Comparison of ENCODE assay signal across 8 cellular contexts in genomic region chr6:104771258-104771832, GRCh38.
DNase-seq lines count a peak whose midpoint lies in the region; ATAC-seq, FAIRE-seq and TF ChIP-seq lines count a peak whose summit lies in the region.

No MANE protein-coding gene starts in this region.

- ATAC-seq in activated T-cell treated with anti-CD3 and anti-CD28 coated beads, Interleukin-2, amount 50 U/mL, for 72 hours (replicated peaks in 1 of 2): peak; percentile 47 to 50
- peak; percentile 76 for ATAC-seq in GM21717 (IDR thresholded peaks at IDR 0.05; ENCODE audit: unreplicated experiment)
- peak; percentile 73 for ATAC-seq in activated CD8-positive, alpha-beta T cell treated with anti-CD3 and anti-CD28 coated beads, Interleukin-2, amount 10 ng/mL, durations not matched to agents 7 days and 5 days

- no peak overlapping the region for H3K27ac Mint-ChIP-seq in activated T-cell treated with anti-CD3 and anti-CD28 coated beads, Interleukin-2, amount 50 U/mL, for 72 hours
- no peak overlapping the region for H3K27ac Mint-ChIP-seq in activated CD8-positive, alpha-beta T cell treated with anti-CD3 and anti-CD28 coated beads, Interleukin-2, amount 10 ng/mL, durations not matched to agents 7 days and 5 days

- POLR2A ChIA-PET in activated CD8-positive, alpha-beta T cell treated with anti-CD3 and anti-CD28 coated beads, Interleukin-2, amount 10 ng/mL, durations not matched to agents 7 days and 5 days (lab: Charles Lee): no interaction called here

- H3K4me3 Mint-ChIP-seq in activated T-cell treated with anti-CD3 and anti-CD28 coated beads, Interleukin-2, amount 50 U/mL, for 72 hours: no peak overlapping the region
- no peak overlapping the region for H3K4me3 Mint-ChIP-seq in activated CD8-positive, alpha-beta T cell treated with anti-CD3 and anti-CD28 coated beads, Interleukin-2, amount 10 ng/mL, durations not matched to agents 7 days and 5 days

- CTCF ChIA-PET in activated CD8-positive, alpha-beta T cell treated with anti-CD3 and anti-CD28 coated beads, Interleukin-2, amount 10 ng/mL, durations not matched to agents 7 days and 5 days (lab: Charles Lee): interaction anchor here (7.7 kb wide), 1 partner anchor 87 kb away, joined by 63 read pairs; no protein-coding TSS in a partner anchor

- no peak for DNase-seq in activated T-cell treated with anti-CD3 and anti-CD28 coated beads, Interleukin-2, amount 50 U/mL, for 72 hours
- DNase-seq in activated T-cell treated with anti-CD3 and anti-CD28 coated beads, Interleukin-2, amount 50 U/mL, for 1 hour: no peak
- no peak for DNase-seq in activated CD8-positive, alpha-beta T cell treated with anti-CD3 and anti-CD28 coated beads, Interleukin-2, amount 10 ng/mL, durations not matched to agents 7 days and 5 days
- no peak for DNase-seq in stimulated activated naive CD4-positive, alpha-beta T cell treated with Interleukin-2 at 50 U/mL for 16 hours (lab: John Stamatoyannopoulos, UW)
- DNase-seq in activated CD8-positive, alpha-beta memory T cell treated with anti-CD3 and anti-CD28 coated beads, Interleukin-2, amount 50 U/mL, for 48 hours: no peak

- H3K36me3 Mint-ChIP-seq in activated T-cell treated with anti-CD3 and anti-CD28 coated beads, Interleukin-2, amount 50 U/mL, for 72 hours (ENCODE audit: insufficient read depth in 2 of 2): no peaks in the 10 kb centered on the region
- peaks cover 5% of the 10 kb centered on the region for H3K36me3 Mint-ChIP-seq in activated CD8-positive, alpha-beta T cell treated with anti-CD3 and anti-CD28 coated beads, Interleukin-2, amount 10 ng/mL, durations not matched to agents 7 days and 5 days (ENCODE audit: low read depth)

- FAIRE-seq in islet of Langerhans (lab: Jason Lieb, UNC): peak; percentile 85

- no peaks in the 10 kb centered on the region for H3K9me3 Mint-ChIP-seq in activated T-cell treated with anti-CD3 and anti-CD28 coated beads, Interleukin-2, amount 50 U/mL, for 72 hours
- no peaks in the 10 kb centered on the region for H3K9me3 Mint-ChIP-seq in activated CD8-positive, alpha-beta T cell treated with anti-CD3 and anti-CD28 coated beads, Interleukin-2, amount 10 ng/mL, durations not matched to agents 7 days and 5 days (ENCODE audit: insufficient read depth)

- no peaks in the 10 kb centered on the region for H3K4me1 Mint-ChIP-seq in activated T-cell treated with anti-CD3 and anti-CD28 coated beads, Interleukin-2, amount 50 U/mL, for 72 hours (ENCODE audit: low read depth)
- peaks cover 6% of the 10 kb centered on the region for H3K4me1 Mint-ChIP-seq in activated CD8-positive, alpha-beta T cell treated with anti-CD3 and anti-CD28 coated beads, Interleukin-2, amount 10 ng/mL, durations not matched to agents 7 days and 5 days (ENCODE audit: low read depth)

- peak; percentile 66 for TF ChIP-seq CTCF in LNCAP (IDR thresholded peaks at IDR 0.05)

- no peaks in the 10 kb centered on the region for H3K27me3 Mint-ChIP-seq in activated T-cell treated with anti-CD3 and anti-CD28 coated beads, Interleukin-2, amount 50 U/mL, for 72 hours (ENCODE audit: low read depth)
- H3K27me3 Mint-ChIP-seq in activated CD8-positive, alpha-beta T cell treated with anti-CD3 and anti-CD28 coated beads, Interleukin-2, amount 10 ng/mL, durations not matched to agents 7 days and 5 days (ENCODE audit: low read depth): no peaks in the 10 kb centered on the region
